20 cellular contexts compared by ENCODE assay signal in the genomic region with DNA sequence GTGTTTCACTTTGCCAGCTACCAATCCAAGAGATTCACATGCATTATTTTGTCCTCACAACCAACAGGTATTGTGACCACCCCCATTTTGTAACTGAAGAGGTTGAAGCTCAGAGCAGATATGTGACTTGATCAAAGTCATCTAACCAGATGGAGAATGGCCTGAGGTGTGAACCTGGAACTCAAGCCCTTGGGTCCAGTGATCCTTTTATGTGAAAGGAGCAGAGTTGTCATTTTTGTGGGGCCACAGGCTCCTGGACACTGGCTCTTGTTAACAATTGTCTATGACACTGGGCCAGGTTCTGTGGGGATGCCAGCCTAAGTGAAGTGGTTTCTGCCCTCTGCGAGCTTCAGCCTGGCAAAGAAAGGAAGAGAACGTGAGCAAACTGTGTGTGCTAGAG.
"Had no signal": no experiment of that assay in that cellular context is flagged by ENCODE, and none has a peak within 500 bp of the region (broad histone marks: within the 10 kb centered on the region; RNA-seq: fewer than 3 reads in every experiment).

No MANE protein-coding gene starts in this region.

- H3K4me3 ChIP-seq: cardiac muscle cell, lung, skin epidermis, transverse colon, vagina had no signal

- ATAC-seq: left lobe of liver; stimulated activated naive CD8-positive, alpha-beta T cell treated with anti-CD3 and anti-CD28 coated beads, Interleukin-15, Interleukin-2, amounts not matched to agents 100 U/mL and 50 U/mL, for 24 hours had no signal

- DNase-seq: activated CD4-positive, CD25-positive, alpha-beta regulatory T cell treated with anti-CD3 and anti-CD28 coated beads, Interleukin-2, amount 50 U/mL, for 72 hours; activated CD8-positive, alpha-beta memory T cell treated with anti-CD3 and anti-CD28 coated beads for 24 hours; activated CD8-positive, alpha-beta memory T cell treated with anti-CD3 and anti-CD28 coated beads, Interleukin-2, amount 50 U/mL, for 48 hours; activated effector memory CD4-positive, alpha-beta T cell treated with Interleukin-2 at 50 U/mL for 16 hours; activated T-cell treated with anti-CD3 and anti-CD28 coated beads, Interleukin-2, amount 50 U/mL, for 48 hours; foreskin melanocyte; glutamatergic neuron; hippocampal formation; islet precursor cell; nephron progenitor cell; occipital lobe; stimulated activated naive CD8-positive, alpha-beta T cell treated with anti-CD3 and anti-CD28 coated beads, Interleukin-15, Interleukin-2, amounts not matched to agents 100 U/mL and 50 U/mL, for 24 hours; T1000; transverse colon had no signal

- H3K36me3 ChIP-seq: cardiac muscle cell, transverse colon, vagina had no signal

- H3K4me1 ChIP-seq: transverse colon had no signal

- H3K27ac ChIP-seq: cardiac muscle cell, epithelial cell of prostate, skin epidermis, transverse colon, vagina had no signal

- H3K9me3 ChIP-seq: transverse colon, vagina had no signal

- H3K27me3 ChIP-seq: cardiac muscle cell, transverse colon, vagina had no signal
